21 cellular contexts compared by ENCODE assay signal in the genomic region with DNA sequence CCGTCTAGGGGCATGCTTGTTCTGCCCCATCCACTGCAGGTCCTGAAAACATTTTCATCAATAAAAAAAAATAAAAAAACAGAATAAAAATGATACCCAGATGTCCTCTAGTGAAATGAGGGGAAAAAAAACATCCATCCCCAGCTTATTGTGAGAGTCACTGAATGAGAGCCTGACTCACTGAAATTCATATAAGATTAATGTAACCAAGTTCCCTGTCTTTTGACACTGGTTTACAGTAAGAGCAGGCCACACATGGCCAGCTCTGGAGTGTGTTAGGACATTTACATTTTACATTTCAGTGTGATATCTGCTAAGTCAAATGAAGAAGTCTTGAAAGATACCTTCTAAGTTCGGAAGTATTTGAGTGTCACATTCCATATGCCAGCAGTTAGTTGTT. TPM values are rescaled to one million over a fixed set of nuclear protein-coding genes. Genes with fewer than 3 reads are reported as not detected.
"Had no signal": no experiment of that assay in that cellular context is flagged by ENCODE, and none has a peak within 500 bp of the region (broad histone marks: within the 10 kb centered on the region; RNA-seq: fewer than 3 reads in every experiment).

No MANE protein-coding gene starts in this region.

- H3K9me3 Mint-ChIP-seq: dendritic cell treated with granulocyte-macrophage colony-stimulating factor and Interleukin-4, amounts not matched to agents 40 ng/mL and 50 ng/mL, for 4 days; effector memory CD8-positive, alpha-beta T cell; stimulated activated effector memory CD8-positive, alpha-beta T cell treated with anti-CD3 and anti-CD28 coated beads, Interleukin-12 subunit alpha, Interleukin-12 subunit beta, amount 100 ng/mL, for 72 hours; type B pancreatic cell had no signal

- H3K36me3 ChIP-seq: esophagus squamous epithelium, heart right ventricle, neural progenitor cell, ovary, right atrium auricular region, sigmoid colon, suprapubic skin, thyroid gland, uterus had no signal

- DNase-seq: effector memory CD8-positive, alpha-beta T cell; esophagus squamous epithelium; heart right ventricle; hypothalamus; kidney glomerular epithelial cell; naive thymus-derived CD4-positive, alpha-beta T cell; nucleus accumbens; ovary; sigmoid colon; stimulated activated CD4-positive, alpha-beta T cell treated with anti-CD3 and anti-CD28 coated beads, Interleukin-2, amount 100 ng/mL, for 48 hours; stimulated activated naive CD8-positive, alpha-beta T cell treated with anti-CD3 and anti-CD28 coated beads, Interleukin-15, Interleukin-2, amounts not matched to agents 100 U/mL and 50 U/mL, for 24 hours; thyroid gland; uterus had no signal

- H3K27me3 ChIP-seq: esophagus squamous epithelium, neural progenitor cell, ovary, right atrium auricular region, sigmoid colon, suprapubic skin, thyroid gland, uterus had no signal

- H3K9me3 ChIP-seq: esophagus squamous epithelium, ovary, right atrium auricular region, sigmoid colon, suprapubic skin, thyroid gland had no signal

- H3K4me3 Mint-ChIP-seq: dendritic cell treated with granulocyte-macrophage colony-stimulating factor and Interleukin-4, amounts not matched to agents 40 ng/mL and 50 ng/mL, for 4 days; effector memory CD8-positive, alpha-beta T cell; naive thymus-derived CD4-positive, alpha-beta T cell; neural progenitor cell; stimulated activated effector memory CD8-positive, alpha-beta T cell treated with anti-CD3 and anti-CD28 coated beads, Interleukin-12 subunit alpha, Interleukin-12 subunit beta, amount 100 ng/mL, for 72 hours; type B pancreatic cell had no signal

- H3K4me2 ChIP-seq: neural progenitor cell had no signal

- H3K4me1 ChIP-seq: neural progenitor cell, sigmoid colon, uterus had no signal

- H3K4me3 ChIP-seq: esophagus squamous epithelium, heart right ventricle, neural progenitor cell, ovary, right atrium auricular region, sigmoid colon, skin epidermis, suprapubic skin, thyroid gland, uterus had no signal

- H2AFZ ChIP-seq: neural progenitor cell had no signal

- H3K36me3 Mint-ChIP-seq: neural progenitor cell; stimulated activated effector memory CD8-positive, alpha-beta T cell treated with anti-CD3 and anti-CD28 coated beads, Interleukin-12 subunit alpha, Interleukin-12 subunit beta, amount 100 ng/mL, for 72 hours; type B pancreatic cell had no signal

- H3K9ac ChIP-seq: neural progenitor cell had no signal

- ATAC-seq: effector memory CD8-positive, alpha-beta T cell; heart right ventricle; naive thymus-derived CD4-positive, alpha-beta T cell; stimulated activated effector memory CD8-positive, alpha-beta T cell treated with anti-CD3 and anti-CD28 coated beads, Interleukin-12 subunit alpha, Interleukin-12 subunit beta, amount 100 ng/mL, for 72 hours; stimulated activated naive CD8-positive, alpha-beta T cell treated with anti-CD3 and anti-CD28 coated beads, Interleukin-15, Interleukin-2, amounts not matched to agents 100 U/mL and 50 U/mL, for 24 hours had no signal

- H3K27ac ChIP-seq: esophagus squamous epithelium, neural progenitor cell, ovary, right atrium auricular region, sigmoid colon, skin epidermis, suprapubic skin, uterus had no signal

- H3K27ac Mint-ChIP-seq: dendritic cell treated with granulocyte-macrophage colony-stimulating factor and Interleukin-4, amounts not matched to agents 40 ng/mL and 50 ng/mL, for 4 days; effector memory CD8-positive, alpha-beta T cell; naive thymus-derived CD4-positive, alpha-beta T cell; neural progenitor cell; stimulated activated effector memory CD8-positive, alpha-beta T cell treated with anti-CD3 and anti-CD28 coated beads, Interleukin-12 subunit alpha, Interleukin-12 subunit beta, amount 100 ng/mL, for 72 hours; type B pancreatic cell had no signal

- H3K4me1 Mint-ChIP-seq: neural progenitor cell had no signal

RNA-seq across cellular contexts. Expression of a gene that starts 23.1 kb away (rescaled TPM):
- total RNA-seq: frontal cortex had no signal
- polyA plus RNA-seq: naive thymus-derived CD4-positive, alpha-beta T cell had no signal
